In the genomic region with DNA sequence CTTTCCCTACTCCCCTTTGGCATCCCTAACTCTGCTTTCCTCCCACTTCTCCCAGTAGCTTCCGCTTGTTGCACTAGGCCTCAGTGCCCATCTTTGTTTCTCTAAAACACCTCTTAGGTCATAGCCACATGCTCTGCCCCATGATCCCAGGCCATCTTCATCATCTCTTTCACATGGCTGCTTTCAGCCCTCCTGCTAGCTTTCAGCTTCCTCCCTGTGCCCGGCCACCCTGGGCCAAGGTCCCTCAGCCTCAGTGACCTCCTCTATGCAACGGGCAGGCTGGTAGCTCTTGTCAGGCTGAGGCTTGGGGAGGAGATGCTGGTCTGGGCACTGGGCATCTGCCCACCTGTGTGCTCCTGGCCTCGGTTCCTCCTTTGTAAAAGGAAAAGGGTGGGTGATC, we compare ENCODE assay signal across 10 cellular contexts. TPM values are rescaled to one million over a fixed set of nuclear protein-coding genes. Genes with fewer than 3 reads are reported as not detected.
DNase-seq lines count a peak whose midpoint lies in the region; ATAC-seq and TF ChIP-seq lines count a peak whose summit lies in the region.
"Had no signal": no experiment of that assay in that cellular context is flagged by ENCODE, and none has a peak within 500 bp of the region (broad histone marks: within the 10 kb centered on the region; RNA-seq: fewer than 3 reads in every experiment).

No MANE protein-coding gene starts in this region.

- H3K4me1 ChIP-seq in gastrocnemius medialis, result peaks cover 8 to 25% of the 10 kb centered on the region in 2 donors

- H3K4me3 ChIP-seq in GM12865 (ENCODE audit: low read depth, low read length) (peak overlapping the region; percentile 93), foreskin fibroblast (ENCODE audit: low read depth in 1 of 2, low read length in 2 of 2) (peak overlapping the region; percentile 98 to 100), gastrocnemius medialis (peak overlapping the region; percentile 66 to 92 (median 80))

- TF ChIP-seq POLR2A in gastrocnemius medialis (IDR thresholded peaks at IDR 0.05), result no peak

- ATAC-seq in WTC11 (no peak), gastrocnemius medialis (no peak), GM21423 (IDR thresholded peaks at IDR 0.05; ENCODE audit: unreplicated experiment) (no peak), GM21381 (IDR thresholded peaks at IDR 0.05; ENCODE audit: unreplicated experiment) (no peak)

- no peaks in the 10 kb centered on the region for H3K9me3 Mint-ChIP-seq in WTC11

- peak overlapping the region; percentile 41 for H3K27ac Mint-ChIP-seq in WTC11

- H3K27me3 Mint-ChIP-seq in WTC11 (ENCODE audit: low read depth), result no peaks in the 10 kb centered on the region

- TF ChIP-seq CTCF in GM12865 (IDR thresholded peaks at IDR 0.05; ENCODE audit: insufficient read depth, low read depth, low read length, missing control alignments) (no peak), WTC11 (IDR thresholded peaks at IDR 0.05) (no peak), foreskin fibroblast (IDR thresholded peaks at IDR 0.05; ENCODE audit: low read depth, low read length) (no peak), gastrocnemius medialis (IDR thresholded peaks at IDR 0.05 in 4 of 5, conservative IDR thresholded peaks at IDR 0.05 in 1 of 5) (no peak)

- H3K36me3 Mint-ChIP-seq in WTC11, result peaks cover 12% of the 10 kb centered on the region

- CTCF ChIA-PET in WTC11 (lab: Charles Lee), result interaction anchor here (0.7 to 1.3 kb wide), 2 partner anchors 61 to 165 kb away, joined by 3 to 5 read pairs; no protein-coding TSS in a partner anchor

- H3K4me1 Mint-ChIP-seq in WTC11, result peaks cover 66% of the 10 kb centered on the region

- H3K27ac ChIP-seq in gastrocnemius medialis, result peak overlapping the region; percentile 84 to 95 (median 89)

- peak overlapping the region; percentile 91 for H3K4me3 Mint-ChIP-seq in WTC11

- no peaks in the 10 kb centered on the region for H3K27me3 ChIP-seq in gastrocnemius medialis

- intact Hi-C loops in gastrocnemius medialis (cut with DNase I; ENCODE audit: low total_unique reads), result loop anchor here (5.0 kb wide), 2 partner anchors 48 to 148 kb away; no protein-coding TSS in a partner anchor

- POLR2A ChIA-PET in WTC11 (lab: Charles Lee), result interaction anchor here (0.7 kb wide), 1 partner anchor 177 kb away, joined by 5 read pairs; no protein-coding TSS in a partner anchor

- in situ Hi-C loops in gastrocnemius medialis (cut with MboI; ENCODE audit: low sequenced_read_pairs in 4 of 4), result loop anchor here in 1 of 4 donors (10.0 kb wide), 1 partner anchor 51 kb away; no protein-coding TSS in a partner anchor

- no peaks in the 10 kb centered on the region for H3K9me3 ChIP-seq in gastrocnemius medialis

- DNase-seq in GM12865 (ENCODE audit: low read depth), result peak; percentile 41
- DNase-seq in WTC11 (ENCODE audit: low spot score), result no peak
- DNase-seq in foreskin fibroblast, result no peak
- no peak for DNase-seq in gastrocnemius medialis
- DNase-seq in OCI-M2 (lab: John Stamatoyannopoulos, UW; ENCODE audit: unreplicated experiment), result no peak
- DNase-seq in SW480 (ENCODE audit: low spot score), result no peak
- DNase-seq: effector CD4-positive, alpha-beta T cell; SIG-M5 had no signal

- no peaks in the 10 kb centered on the region for H3K36me3 ChIP-seq in gastrocnemius medialis

TF ChIP-seq in WTC11, 78 proteins besides CTCF, POLR2A, EP300 and RAD21:
- TF ChIP-seq, protein P1, sequence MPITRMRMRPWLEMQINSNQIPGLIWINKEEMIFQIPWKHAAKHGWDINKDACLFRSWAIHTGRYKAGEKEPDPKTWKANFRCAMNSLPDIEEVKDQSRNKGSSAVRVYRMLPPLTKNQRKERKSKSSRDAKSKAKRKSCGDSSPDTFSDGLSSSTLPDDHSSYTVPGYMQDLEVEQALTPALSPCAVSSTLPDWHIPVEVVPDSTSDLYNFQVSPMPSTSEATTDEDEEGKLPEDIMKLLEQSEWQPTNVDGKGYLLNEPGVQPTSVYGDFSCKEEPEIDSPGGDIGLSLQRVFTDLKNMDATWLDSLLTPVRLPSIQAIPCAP (CRISPR knock-in tag; IDR thresholded peaks at IDR 0.05), result no peak
- TF ChIP-seq CBFB (CRISPR knock-in tag; IDR thresholded peaks at IDR 0.05; ENCODE audit: low read depth), result no peak
- TF ChIP-seq TP53 (CRISPR knock-in tag; IDR thresholded peaks at IDR 0.05), result no peak
- no peak for TF ChIP-seq ZNF532 (CRISPR knock-in tag; IDR thresholded peaks at IDR 0.05; ENCODE audit: borderline replicate concordance)
- TF ChIP-seq HMGXB4 (CRISPR knock-in tag; IDR thresholded peaks at IDR 0.05), result no peak
- TF ChIP-seq RELA (CRISPR knock-in tag; IDR thresholded peaks at IDR 0.05; ENCODE audit: borderline replicate concordance), result no peak
- TF ChIP-seq NR3C1 (CRISPR knock-in tag; conservative IDR thresholded peaks at IDR 0.05; ENCODE audit: low read depth), result no peak
- TF ChIP-seq, protein P2, sequence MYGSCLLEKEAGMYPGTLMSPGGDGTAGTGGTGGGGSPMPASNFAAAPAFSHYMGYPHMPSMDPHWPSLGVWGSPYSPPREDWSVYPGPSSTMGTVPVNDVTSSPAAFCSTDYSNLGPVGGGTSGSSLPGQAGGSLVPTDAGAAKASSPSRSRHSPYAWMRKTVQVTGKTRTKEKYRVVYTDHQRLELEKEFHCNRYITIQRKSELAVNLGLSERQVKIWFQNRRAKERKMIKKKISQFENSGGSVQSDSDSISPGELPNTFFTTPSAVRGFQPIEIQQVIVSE (CRISPR knock-in tag; IDR thresholded peaks at IDR 0.05; ENCODE audit: borderline replicate concordance), result no peak
- no peak for TF ChIP-seq FOXP4 (CRISPR knock-in tag; IDR thresholded peaks at IDR 0.05)
- TF ChIP-seq ZNF671 (CRISPR knock-in tag; IDR thresholded peaks at IDR 0.05), result no peak
- TF ChIP-seq MYBL2 (CRISPR knock-in tag; IDR thresholded peaks at IDR 0.05), result no peak
- no peak for TF ChIP-seq NFE2L1 (CRISPR knock-in tag; IDR thresholded peaks at IDR 0.05)

RNA-seq across cellular contexts. Expression of gene PLEKHO2, which starts 2.3 kb away (rescaled TPM):
- total RNA-seq in WTC11 (2021) (21.6 to 22.1 TPM (median 21.9 TPM) in 3 replicates), gastrocnemius medialis (1 to 10 TPM; 2.0 to 5.4 (median 3.3) TPM)

RNA-seq across cellular contexts. Expression of gene PIF1, which starts 18.5 kb away (rescaled TPM):
- total RNA-seq in WTC11 (2021) (174 to 249 TPM (median 184 TPM) in 3 replicates), gastrocnemius medialis (under 1 TPM in 2 of 4 donors, not detected in 2; 0.17 to 0.26 TPM)

Comparison
In these comparisons a context has a peak if more than half of its experiments do, and no peak if none do; other contexts are left out.
1. RNA of gene PIF1, which starts 18.5 kb away (total RNA-seq): 174 to 249 TPM in WTC11; 0.17 to 0.26 TPM in gastrocnemius medialis; every median in the first group is over 100 times any median in the second.
2. Peak in every context shown above with its lines, with median percentiles within 50 percentile points of each other: H3K4me3 ChIP-seq.